32 cellular contexts compared by ENCODE assay signal in the genomic region with DNA sequence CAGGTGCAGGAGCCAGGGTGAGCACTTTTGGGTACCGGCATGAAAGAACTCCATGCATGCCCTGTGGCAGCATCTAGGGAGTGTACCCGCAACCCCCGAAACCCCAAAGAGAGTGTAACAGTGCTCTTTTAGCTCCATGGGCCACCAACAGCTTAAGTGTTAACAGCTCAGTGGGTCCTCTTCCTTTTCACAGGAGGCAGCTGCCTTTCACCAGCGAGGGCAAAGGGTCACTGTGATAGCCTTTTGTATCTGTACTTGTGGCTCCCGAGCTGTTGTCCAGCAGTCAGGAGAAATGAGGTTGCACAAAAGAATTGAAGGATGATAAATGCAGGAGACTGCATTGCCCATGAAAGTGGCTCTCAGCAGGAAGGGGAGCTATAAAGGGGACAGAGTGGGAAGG.
"Had no signal": no experiment of that assay in that cellular context is flagged by ENCODE, and none has a peak within 500 bp of the region (broad histone marks: within the 10 kb centered on the region; RNA-seq: fewer than 3 reads in every experiment).

No MANE protein-coding gene starts in this region.

- H3K27ac Mint-ChIP-seq: activated CD4-positive, alpha-beta memory T cell treated with anti-CD3 and anti-CD28 coated beads for 36 hours; activated CD4-positive, alpha-beta T cell treated with anti-CD3 and anti-CD28 coated beads for 36 hours; activated CD4-positive, alpha-beta T cell treated with anti-CD3 and anti-CD28 coated beads, Interleukin-2, amount 10 ng/mL, durations not matched to agents 24 days and 14 days; activated CD8-positive, alpha-beta memory T cell treated with anti-CD3 and anti-CD28 coated beads, Interleukin-2, amount 10 ng/mL, durations not matched to agents 7 days and 5 days; activated CD8-positive, alpha-beta T cell treated with anti-CD3 and anti-CD28 coated beads, Interleukin-2, amount 10 ng/mL, durations not matched to agents 7 days and 5 days; activated naive CD8-positive, alpha-beta T cell; activated T-cell treated with anti-CD3 and anti-CD28 coated beads, Interleukin-2, amount 50 U/mL, for 72 hours; brain; T-helper 17 cell; T-helper 2 cell treated with Interferon-gamma antibody and Interleukin-4, amounts not matched to agents 5 μg/mL and 100 μg/mL, for 36 hours had no signal

- H3K27ac ChIP-seq: breast epithelium, cardiac muscle cell, colonic mucosa, esophagus muscularis mucosa, foreskin keratinocyte, gastrocnemius medialis, WERI-Rb-1 had no signal

- ATAC-seq: activated CD4-positive, alpha-beta T cell treated with anti-CD3 and anti-CD28 coated beads for 36 hours; activated CD8-positive, alpha-beta memory T cell treated with anti-CD3 and anti-CD28 coated beads, Interleukin-2, amount 10 ng/mL, durations not matched to agents 7 days and 5 days; activated CD8-positive, alpha-beta T cell treated with anti-CD3 and anti-CD28 coated beads, Interleukin-2, amount 10 ng/mL, durations not matched to agents 7 days and 5 days; activated T-cell treated with anti-CD3 and anti-CD28 coated beads, Interleukin-2, amount 50 U/mL, for 72 hours; foreskin keratinocyte; gastrocnemius medialis; T-helper 17 cell had no signal

- H3K36me3 ChIP-seq: breast epithelium, cardiac muscle cell, colonic mucosa, esophagus muscularis mucosa, gastrocnemius medialis, WERI-Rb-1 had no signal

- H3K4me1 ChIP-seq: breast epithelium, colonic mucosa, esophagus muscularis mucosa, foreskin keratinocyte, gastrocnemius medialis had no signal

- H3K9me3 ChIP-seq: breast epithelium, colonic mucosa, esophagus muscularis mucosa, gastrocnemius medialis had no signal

- H3K4me3 Mint-ChIP-seq: activated CD4-positive, alpha-beta memory T cell treated with anti-CD3 and anti-CD28 coated beads for 36 hours; activated CD4-positive, alpha-beta T cell treated with anti-CD3 and anti-CD28 coated beads for 36 hours; activated CD4-positive, alpha-beta T cell treated with anti-CD3 and anti-CD28 coated beads, Interleukin-2, amount 10 ng/mL, durations not matched to agents 24 days and 14 days; activated CD8-positive, alpha-beta memory T cell treated with anti-CD3 and anti-CD28 coated beads, Interleukin-2, amount 10 ng/mL, durations not matched to agents 7 days and 5 days; activated CD8-positive, alpha-beta T cell treated with anti-CD3 and anti-CD28 coated beads, Interleukin-2, amount 10 ng/mL, durations not matched to agents 7 days and 5 days; activated naive CD8-positive, alpha-beta T cell; activated T-cell treated with anti-CD3 and anti-CD28 coated beads, Interleukin-2, amount 50 U/mL, for 72 hours; brain; T-helper 17 cell; T-helper 2 cell treated with Interferon-gamma antibody and Interleukin-4, amounts not matched to agents 5 μg/mL and 100 μg/mL, for 36 hours had no signal

- H3K4me3 ChIP-seq: breast epithelium, cardiac muscle cell, colonic mucosa, esophagus muscularis mucosa, gastrocnemius medialis had no signal

- H3K9me3 Mint-ChIP-seq: activated CD4-positive, alpha-beta memory T cell treated with anti-CD3 and anti-CD28 coated beads for 36 hours; activated CD4-positive, alpha-beta T cell treated with anti-CD3 and anti-CD28 coated beads, Interleukin-2, amount 10 ng/mL, durations not matched to agents 24 days and 14 days; activated T-cell treated with anti-CD3 and anti-CD28 coated beads, Interleukin-2, amount 50 U/mL, for 72 hours; brain; T-helper 2 cell treated with Interferon-gamma antibody and Interleukin-4, amounts not matched to agents 5 μg/mL and 100 μg/mL, for 36 hours had no signal

- H3K36me3 Mint-ChIP-seq: activated CD4-positive, alpha-beta memory T cell treated with anti-CD3 and anti-CD28 coated beads for 36 hours; activated CD8-positive, alpha-beta memory T cell treated with anti-CD3 and anti-CD28 coated beads, Interleukin-2, amount 10 ng/mL, durations not matched to agents 7 days and 5 days; activated naive CD8-positive, alpha-beta T cell; brain had no signal

- H3K27me3 Mint-ChIP-seq: activated CD4-positive, alpha-beta memory T cell treated with anti-CD3 and anti-CD28 coated beads for 36 hours; activated CD4-positive, alpha-beta T cell treated with anti-CD3 and anti-CD28 coated beads for 36 hours; activated CD4-positive, alpha-beta T cell treated with anti-CD3 and anti-CD28 coated beads, Interleukin-2, amount 10 ng/mL, durations not matched to agents 24 days and 14 days; activated CD8-positive, alpha-beta memory T cell treated with anti-CD3 and anti-CD28 coated beads, Interleukin-2, amount 10 ng/mL, durations not matched to agents 7 days and 5 days; activated naive CD8-positive, alpha-beta T cell; brain; T-helper 17 cell had no signal

- DNase-seq: activated CD4-positive, alpha-beta memory T cell treated with anti-CD3 and anti-CD28 coated beads for 36 hours; activated CD4-positive, alpha-beta T cell treated with anti-CD3 and anti-CD28 coated beads for 36 hours; activated CD4-positive, alpha-beta T cell treated with anti-CD3 and anti-CD28 coated beads, Interleukin-2, amount 10 ng/mL, durations not matched to agents 24 days and 14 days; activated CD4-positive, CD25-positive, alpha-beta regulatory T cell; activated CD4-positive, CD25-positive, alpha-beta regulatory T cell treated with anti-CD3 and anti-CD28 coated beads, Interleukin-2, amount 50 U/mL, for 72 hours; activated CD8-positive, alpha-beta memory T cell treated with anti-CD3 and anti-CD28 coated beads, Interleukin-2, amount 10 ng/mL, durations not matched to agents 7 days and 5 days; activated CD8-positive, alpha-beta memory T cell treated with anti-CD3 and anti-CD28 coated beads, Interleukin-2, amount 50 U/mL, for 4 hours; activated CD8-positive, alpha-beta T cell treated with anti-CD3 and anti-CD28 coated beads, Interleukin-2, amount 10 ng/mL, durations not matched to agents 7 days and 5 days; activated gamma-delta T cell; activated naive CD4-positive, alpha-beta T cell; activated naive CD4-positive, alpha-beta T cell treated with anti-CD3 and anti-CD28 coated beads, Interleukin-2, amount 50 U/mL, for 16 hours; activated T-cell treated with anti-CD3 and anti-CD28 coated beads, Interleukin-2, amount 50 U/mL, for 1 hour; activated T-cell treated with anti-CD3 and anti-CD28 coated beads, Interleukin-2, amount 50 U/mL, for 72 hours; amniotic stem cell; anterior cingulate cortex; central memory CD4-positive, alpha-beta T cell; cerebellar nuclear complex; colonic mucosa; effector memory CD4-positive, alpha-beta T cell; erythroblast; foreskin keratinocyte; gastrocnemius medialis; T-helper 1 cell; T-helper 17 cell; T1000; WERI-Rb-1 had no signal

- H3K4me1 Mint-ChIP-seq: activated CD4-positive, alpha-beta T cell treated with anti-CD3 and anti-CD28 coated beads for 36 hours; activated CD4-positive, alpha-beta T cell treated with anti-CD3 and anti-CD28 coated beads, Interleukin-2, amount 10 ng/mL, durations not matched to agents 24 days and 14 days; activated CD8-positive, alpha-beta memory T cell treated with anti-CD3 and anti-CD28 coated beads, Interleukin-2, amount 10 ng/mL, durations not matched to agents 7 days and 5 days; T-helper 17 cell had no signal

- H3K27me3 ChIP-seq: breast epithelium, cardiac muscle cell, colonic mucosa, esophagus muscularis mucosa, foreskin keratinocyte, gastrocnemius medialis had no signal
